8 cellular contexts compared by ENCODE assay signal in the genomic region with DNA sequence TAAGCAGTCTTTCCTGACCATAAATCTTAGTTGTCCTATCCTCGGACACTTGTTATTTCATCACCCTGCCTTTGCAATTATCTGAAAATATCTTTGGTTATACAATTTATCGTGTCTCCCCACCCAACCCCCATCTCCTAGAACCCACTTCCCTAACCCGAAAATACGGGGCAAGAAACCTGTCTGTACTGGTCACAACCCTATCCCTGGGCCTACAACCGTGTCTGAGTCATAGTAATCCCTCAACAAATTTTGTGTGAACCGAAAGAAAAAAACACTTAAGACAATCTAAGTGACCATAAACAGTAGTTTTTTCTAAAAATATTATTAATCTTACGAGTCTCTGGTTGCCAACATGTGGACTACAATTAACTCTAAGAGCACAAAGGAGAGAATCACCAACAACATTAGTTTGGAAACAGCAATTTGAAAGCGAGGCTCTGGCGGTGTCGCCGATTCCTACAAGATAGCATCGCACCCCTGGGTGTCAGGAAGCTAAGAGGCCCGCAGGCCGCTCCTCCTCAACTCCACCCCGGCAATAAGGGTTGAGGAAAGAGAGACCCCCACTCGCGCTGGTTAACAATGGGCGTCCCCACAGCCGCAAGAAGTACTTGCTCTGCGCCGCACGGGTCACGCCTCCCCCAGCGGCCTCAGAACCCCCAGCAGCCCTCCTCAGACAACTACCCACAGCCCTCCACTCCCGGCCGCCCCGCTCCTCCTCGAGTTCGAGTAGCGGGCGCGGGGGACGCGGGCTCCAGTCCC. TPM values are rescaled to one million over a fixed set of nuclear protein-coding genes. Genes with fewer than 3 reads are reported as not detected.
DNase-seq lines count a peak whose midpoint lies in the region; ATAC-seq and TF ChIP-seq lines count a peak whose summit lies in the region.
"Not testable (repeated sequence)": the region's sequence is repeated elsewhere in the genome, so short reads cannot be mapped to it uniquely, and the experiment has no call there.

No MANE protein-coding gene starts in this region.

- not testable (repeated sequence) for H3K4me1 ChIP-seq in CD8-positive, alpha-beta memory T cell (ENCODE audit: insufficient read depth, low read length); RWPE2 (ENCODE audit: insufficient read depth, poor library complexity, severe bottlenecking)

- peak overlapping the region; percentile 90 to 98 (median 94) for H3K4me3 Mint-ChIP-seq in CD8-positive, alpha-beta memory T cell
- H3K4me3 Mint-ChIP-seq in mesothelial cell of epicardium: peak overlapping the region; percentile 99
- peak overlapping the region; percentile 95 for H3K4me3 Mint-ChIP-seq in stimulated activated memory B cell treated with anti-CD40 and anti-IgM and Interleukin-4, amounts not matched to agents 10 μg/mL and 1 μg/mL and 100 μg/mL, for 72 hours

- not testable (repeated sequence) for H3K27me3 Mint-ChIP-seq in CD8-positive, alpha-beta memory T cell; mesothelial cell of epicardium (ENCODE audit: low read depth); stimulated activated memory B cell treated with anti-CD40 and anti-IgM and Interleukin-4, amounts not matched to agents 10 μg/mL and 1 μg/mL and 100 μg/mL, for 72 hours

- POLR2A ChIA-PET in CD8-positive, alpha-beta memory T cell (lab: Charles Lee): not testable (repeated sequence)

- CTCF ChIA-PET in CD8-positive, alpha-beta memory T cell (lab: Charles Lee): not testable (repeated sequence)

- H3K4me3 ChIP-seq in CD8-positive, alpha-beta memory T cell (ENCODE audit: low read length): peak overlapping the region; percentile 41
- H3K4me3 ChIP-seq in RWPE2 (ENCODE audit: severe bottlenecking) (peak overlapping the region; percentile 71), fibroblast of the aortic adventitia (ENCODE audit: low read depth, low read length) (peak overlapping the region; percentile 80)

- not testable (repeated sequence) for H3K9me3 Mint-ChIP-seq in CD8-positive, alpha-beta memory T cell; mesothelial cell of epicardium; stimulated activated memory B cell treated with anti-CD40 and anti-IgM and Interleukin-4, amounts not matched to agents 10 μg/mL and 1 μg/mL and 100 μg/mL, for 72 hours

- peak; percentile 40 for ATAC-seq in GM21529 (IDR thresholded peaks at IDR 0.05; ENCODE audit: unreplicated experiment)
- ATAC-seq in HG03354 (IDR thresholded peaks at IDR 0.05; ENCODE audit: poor library complexity, severe bottlenecking, unreplicated experiment): peak; percentile 50
- ATAC-seq in RWPE2 (ENCODE audit: low read depth): peak; percentile 62
- peak; percentile 74 for ATAC-seq in stimulated activated memory B cell treated with anti-CD40 and anti-IgM and Interleukin-4, amounts not matched to agents 10 μg/mL and 1 μg/mL and 100 μg/mL, for 72 hours

- H3K4me1 Mint-ChIP-seq in CD8-positive, alpha-beta memory T cell: peaks cover 11 to 31% (median 24%) of the 10 kb centered on the region in 3 donors
- peaks cover 16% of the 10 kb centered on the region for H3K4me1 Mint-ChIP-seq in mesothelial cell of epicardium
- not testable (repeated sequence) for H3K4me1 Mint-ChIP-seq in stimulated activated memory B cell treated with anti-CD40 and anti-IgM and Interleukin-4, amounts not matched to agents 10 μg/mL and 1 μg/mL and 100 μg/mL, for 72 hours

- DNase-seq in CD8-positive, alpha-beta memory T cell: peak in 1 of 5 donors; percentile 3
- not testable (repeated sequence) for DNase-seq in RWPE2 (ENCODE audit: low spot score); fibroblast of the aortic adventitia (ENCODE audit: low read depth); mesothelial cell of epicardium (ENCODE audit: low spot score in 2 of 2, unreplicated experiment in 2 of 2)

- not testable (repeated sequence) for TF ChIP-seq CTCF in RWPE2 (IDR thresholded peaks at IDR 0.05; ENCODE audit: poor library complexity, severe bottlenecking); fibroblast of the aortic adventitia (IDR thresholded peaks at IDR 0.05; ENCODE audit: insufficient read depth, low read length); mesothelial cell of epicardium (IDR thresholded peaks at IDR 0.05; ENCODE audit: unreplicated experiment)

- peak overlapping the region in 5 of 8 donors; percentile 73 to 98 (median 92) for H3K27ac Mint-ChIP-seq in CD8-positive, alpha-beta memory T cell
- not testable (repeated sequence) for H3K27ac Mint-ChIP-seq in mesothelial cell of epicardium
- H3K27ac Mint-ChIP-seq in stimulated activated memory B cell treated with anti-CD40 and anti-IgM and Interleukin-4, amounts not matched to agents 10 μg/mL and 1 μg/mL and 100 μg/mL, for 72 hours: peak overlapping the region; percentile 88

- not testable (repeated sequence) for H3K27me3 ChIP-seq in CD8-positive, alpha-beta memory T cell (ENCODE audit: insufficient read depth, low read length, poor library complexity, severe bottlenecking); RWPE2 (ENCODE audit: insufficient read depth, poor library complexity, severe bottlenecking)

- not testable (repeated sequence) for H3K9me3 ChIP-seq in CD8-positive, alpha-beta memory T cell (ENCODE audit: low read length); RWPE2 (ENCODE audit: severe bottlenecking)

- H3K36me3 ChIP-seq in CD8-positive, alpha-beta memory T cell (ENCODE audit: insufficient read depth, low read length); RWPE2 (ENCODE audit: low read depth): not testable (repeated sequence)

- not testable (repeated sequence) for H3K27ac ChIP-seq in CD8-positive, alpha-beta memory T cell (ENCODE audit: low read depth, low read length); RWPE2 (ENCODE audit: poor library complexity, severe bottlenecking)
- peak overlapping the region; percentile 66 for H3K27ac ChIP-seq in angular gyrus (ENCODE audit: low read depth, low read length)

- not testable (repeated sequence) for H3K36me3 Mint-ChIP-seq in CD8-positive, alpha-beta memory T cell; mesothelial cell of epicardium; stimulated activated memory B cell treated with anti-CD40 and anti-IgM and Interleukin-4, amounts not matched to agents 10 μg/mL and 1 μg/mL and 100 μg/mL, for 72 hours

RNA-seq across cellular contexts. Expression of a gene that starts 0.5 kb away (rescaled TPM):
- total RNA-seq in CD8-positive, alpha-beta memory T cell: 1 to 10 TPM; 6.9 to 7.6 TPM
- 6.3 TPM for polyA plus RNA-seq in CD8-positive, alpha-beta memory T cell
- total RNA-seq in fibroblast of the aortic adventitia (ENCODE audit: low replicate concordance) (22.6 and 25.1 TPM in 2 replicates), mesothelial cell of epicardium (61.1 to 66.4 TPM (median 62.0 TPM) in 3 replicates)

RNA-seq across cellular contexts. Expression of a gene that starts 56.7 kb away (rescaled TPM):
- under 1 TPM; 0.26 to 0.89 TPM for total RNA-seq in CD8-positive, alpha-beta memory T cell
- polyA plus RNA-seq in CD8-positive, alpha-beta memory T cell: not detected
- 0.27 TPM in 1 of 2 replicates, not detected in the other for total RNA-seq in fibroblast of the aortic adventitia (ENCODE audit: low replicate concordance)
- 0.99 to 1.5 TPM (median 1.3 TPM) in 3 replicates for total RNA-seq in mesothelial cell of epicardium
